In genomic region chr19:18795540-18795939, GRCh38 we compare ENCODE assay signal across 15 cellular contexts. TPM values are rescaled to one million over a fixed set of nuclear protein-coding genes. Genes with fewer than 3 reads are reported as not detected.
DNase-seq lines count a peak whose midpoint lies in the region; ATAC-seq and TF ChIP-seq lines count a peak whose summit lies in the region.
"Had no signal": no experiment of that assay in that cellular context is flagged by ENCODE, and none has a peak within 500 bp of the region (broad histone marks: within the 10 kb centered on the region; RNA-seq: fewer than 3 reads in every experiment).

No MANE protein-coding gene starts in this region.

- no peak overlapping the region for H3K4me3 Mint-ChIP-seq in activated CD4-positive, alpha-beta T cell treated with anti-CD3 and anti-CD28 coated beads for 36 hours

- intact Hi-C loops in activated CD4-positive, alpha-beta T cell treated with anti-CD3 and anti-CD28 coated beads for 36 hours (cut with DNase I, micrococcal nuclease): no loop called here

- ATAC-seq in activated CD4-positive, alpha-beta T cell treated with anti-CD3 and anti-CD28 coated beads for 36 hours: peak; percentile 42
- ATAC-seq in GM19023 (IDR thresholded peaks at IDR 0.05; ENCODE audit: unreplicated experiment): no peak
- ATAC-seq: PC-3 had no signal

- H3K4me3 ChIP-seq in right atrium auricular region (peak overlapping the region in 1 of 2 donors; percentile 6), skeletal muscle satellite cell (ENCODE audit: low read length) (no peak overlapping the region)
- H3K4me3 ChIP-seq: thoracic aorta had no signal

- H3K4me2 ChIP-seq in skeletal muscle satellite cell (ENCODE audit: low read length): peak overlapping the region; percentile 41

- peak overlapping the region in 1 of 2 donors; percentile 10 for H3K27ac ChIP-seq in right atrium auricular region
- H3K27ac ChIP-seq: thoracic aorta had no signal

- H3K27me3 Mint-ChIP-seq in activated CD4-positive, alpha-beta T cell treated with anti-CD3 and anti-CD28 coated beads for 36 hours: peaks cover 38% of the 10 kb centered on the region

- POLR2A ChIA-PET in activated CD4-positive, alpha-beta T cell treated with anti-CD3 and anti-CD28 coated beads for 36 hours (lab: Charles Lee): no interaction called here

- no peak overlapping the region for H3K27ac Mint-ChIP-seq in activated CD4-positive, alpha-beta T cell treated with anti-CD3 and anti-CD28 coated beads for 36 hours

- CTCF ChIA-PET in activated CD4-positive, alpha-beta T cell treated with anti-CD3 and anti-CD28 coated beads for 36 hours (lab: Charles Lee): interaction anchor here (0.6 kb wide), 1 partner anchor 274 kb away, joined by 3 read pairs; no protein-coding TSS in a partner anchor

- H3K9ac ChIP-seq in skeletal muscle satellite cell (ENCODE audit: low read depth, low read length): no peak overlapping the region

- TF ChIP-seq CTCF in right atrium auricular region (IDR thresholded peaks at IDR 0.05): no peak

- H3K9me3 ChIP-seq in right atrium auricular region (no peaks in the 10 kb centered on the region), skeletal muscle satellite cell (replicated peaks; ENCODE audit: low read length) (no peaks in the 10 kb centered on the region)
- H3K9me3 ChIP-seq: Caco-2, thoracic aorta had no signal

- no peak for DNase-seq in activated CD4-positive, alpha-beta T cell treated with anti-CD3 and anti-CD28 coated beads for 36 hours
- no peak for DNase-seq in activated CD4-positive, alpha-beta T cell treated with anti-CD3 and anti-CD28 coated beads for 4 hours
- DNase-seq in SW480 (ENCODE audit: low spot score): peak; percentile 39
- peak; percentile 72 for DNase-seq in right atrium auricular region (ENCODE audit: low spot score)
- no peak for DNase-seq in HT-29 (ENCODE audit: low spot score)
- DNase-seq in stimulated activated CD4-positive, alpha-beta T cell treated with anti-CD3 and anti-CD28 coated beads, Interleukin-2, amount 100 ng/mL, for 48 hours: no peak
- DNase-seq: activated naive CD4-positive, alpha-beta T cell treated with Interleukin-2 at 50 U/mL for 16 hours; NCI-H1417 treated with DMSO at 0.1 percent for 48 hours; NCI-H510A had no signal

- peaks cover 2% of the 10 kb centered on the region for H3K4me1 Mint-ChIP-seq in activated CD4-positive, alpha-beta T cell treated with anti-CD3 and anti-CD28 coated beads for 36 hours

- no peaks in the 10 kb centered on the region for H3K36me3 ChIP-seq in right atrium auricular region
- H3K36me3 ChIP-seq in skeletal muscle satellite cell (ENCODE audit: insufficient read depth, low read length): no peaks in the 10 kb centered on the region
- H3K36me3 ChIP-seq: thoracic aorta had no signal

- H3K27me3 ChIP-seq in right atrium auricular region: peaks cover 9 to 14% of the 10 kb centered on the region in 2 donors
- H3K27me3 ChIP-seq in skeletal muscle satellite cell (ENCODE audit: control insufficient read depth, insufficient read depth, low read length): peaks cover 62% of the 10 kb centered on the region

- H3K9me3 Mint-ChIP-seq in activated CD4-positive, alpha-beta T cell treated with anti-CD3 and anti-CD28 coated beads for 36 hours (ENCODE audit: low read depth): no peaks in the 10 kb centered on the region

- H3K4me1 ChIP-seq in right atrium auricular region (peaks cover 0 to 15% of the 10 kb centered on the region in 2 donors), skeletal muscle satellite cell (ENCODE audit: control insufficient read depth, insufficient read depth, low read length) (peaks cover 8% of the 10 kb centered on the region)

- no peaks in the 10 kb centered on the region for H3K36me3 Mint-ChIP-seq in activated CD4-positive, alpha-beta T cell treated with anti-CD3 and anti-CD28 coated beads for 36 hours (ENCODE audit: low read depth)

RNA-seq across cellular contexts. Expression of gene COMP, which starts 4.4 kb away (rescaled TPM):
- total RNA-seq in activated CD4-positive, alpha-beta T cell treated with anti-CD3 and anti-CD28 coated beads for 36 hours: not detected
- total RNA-seq in right atrium auricular region: 10 to 100 TPM in 1 of 2 donors, 1 to 10 TPM in 1; 7.8 to 12.5 TPM
- 0.25 and 2.4 TPM in 2 replicates for total RNA-seq in skeletal muscle satellite cell (2012; rRNA removed)
- total RNA-seq in HT-29 (2014; rRNA removed; shearing (Covaris generic)): not detected in 2 replicates
- total RNA-seq: epithelial cell of proximal tubule had no signal

RNA-seq across cellular contexts. Expression of gene UPF1, which starts 36.2 kb away (rescaled TPM):
- 10 to 100 TPM; 72.4 to 74.0 TPM for total RNA-seq in activated CD4-positive, alpha-beta T cell treated with anti-CD3 and anti-CD28 coated beads for 36 hours
- 10 to 100 TPM; 27.6 to 61.5 TPM for total RNA-seq in right atrium auricular region
- 63.9 and 74.5 TPM in 2 replicates for total RNA-seq in skeletal muscle satellite cell (2012; rRNA removed)
- 73.7 and 79.5 TPM in 2 replicates for total RNA-seq in HT-29 (2014; rRNA removed; shearing (Covaris generic))

Comparison
In these comparisons a context has a peak if more than half of its experiments do, and no peak if none do; other contexts are left out.
1. DNase-seq: peak in SW480 (single experiment) and right atrium auricular region (single experiment); none in activated CD4-positive, alpha-beta T cell treated with anti-CD3 and anti-CD28 coated beads for 36 hours (single experiment), activated CD4-positive, alpha-beta T cell treated with anti-CD3 and anti-CD28 coated beads for 4 hours (0 of 2), HT-29 (single experiment) and stimulated activated CD4-positive, alpha-beta T cell treated with anti-CD3 and anti-CD28 coated beads, Interleukin-2, amount 100 ng/mL, for 48 hours (0 of 2).